Comparison of ENCODE assay signal across 30 cellular contexts in genomic region chr15:42009022-42009421, GRCh38. TPM values are rescaled to one million over a fixed set of nuclear protein-coding genes. Genes with fewer than 3 reads are reported as not detected.
"Had no signal": no experiment of that assay in that cellular context is flagged by ENCODE, and none has a peak within 500 bp of the region (broad histone marks: within the 10 kb centered on the region; RNA-seq: fewer than 3 reads in every experiment).

No MANE protein-coding gene starts in this region.

- H3K36me3 ChIP-seq: brain microvascular endothelial cell, cardiac muscle cell, MG63, Peyer's patch, SJCRH30 had no signal

- H3K27me3 ChIP-seq: cardiac muscle cell, MG63, Peyer's patch, SJCRH30 had no signal

- H3K27ac Mint-ChIP-seq: activated CD4-positive, alpha-beta memory T cell treated with anti-CD3 and anti-CD28 coated beads for 36 hours; WTC11 had no signal

- H3K9me3 ChIP-seq: MG63, Peyer's patch, SJCRH30, SK-N-SH had no signal

- H3K27ac ChIP-seq: brain microvascular endothelial cell, cardiac muscle cell, Peyer's patch, RWPE1, SJCRH30 had no signal

- ATAC-seq: activated T-cell treated with anti-CD3 and anti-CD28 coated beads, Interleukin-2, amount 50 U/mL, for 4 hours; WTC11 had no signal

- H3K27me3 Mint-ChIP-seq: activated CD4-positive, alpha-beta memory T cell treated with anti-CD3 and anti-CD28 coated beads for 36 hours had no signal

- H3K36me3 Mint-ChIP-seq: activated CD4-positive, alpha-beta memory T cell treated with anti-CD3 and anti-CD28 coated beads for 36 hours; WTC11 had no signal

- H3K9ac ChIP-seq: SK-N-SH had no signal

- H3K4me3 Mint-ChIP-seq: activated CD4-positive, alpha-beta memory T cell treated with anti-CD3 and anti-CD28 coated beads for 36 hours; activated T-cell treated with anti-CD3 and anti-CD28 coated beads, Interleukin-2, amount 50 U/mL, for 4 hours; WTC11 had no signal

- H3K4me2 ChIP-seq: SK-N-SH had no signal

- H3K4me1 ChIP-seq: SJCRH30 had no signal

- FAIRE-seq: colon had no signal

- DNase-seq: activated CD4-positive, alpha-beta memory T cell treated with anti-CD3 and anti-CD28 coated beads for 36 hours; activated CD4-positive, alpha-beta T cell treated with anti-CD3 and anti-CD28 coated beads for 48 hours; activated CD4-positive, CD25-positive, alpha-beta regulatory T cell treated with anti-CD3 and anti-CD28 coated beads, Interleukin-2, amount 50 U/mL, for 72 hours; activated CD8-positive, alpha-beta memory T cell treated with anti-CD3 and anti-CD28 coated beads for 24 hours; activated gamma-delta T cell treated with Interleukin-2 at 50 U/mL for 16 hours; activated naive CD4-positive, alpha-beta T cell treated with anti-CD3 and anti-CD28 coated beads, Interleukin-2, amount 50 U/mL, for 16 hours; activated T-cell treated with anti-CD3 and anti-CD28 coated beads, Interleukin-2, amount 50 U/mL, for 4 hours; brain microvascular endothelial cell; cerebellar nuclear complex; MG63; NCI-H1105; NCI-H1436; NCI-H187; NCI-H2081; NCI-H510A treated with DMSO at 0.1 percent for 48 hours; NCI-H69; NK-92 treated with Interleukin-12 subunit alpha and Interleukin-12 subunit beta, amount 100 ng/mL, for 24 hours; OCI-M1; Right ventricle myocardium superior; SJCRH30; SK-N-SH; T-helper 9 cell had no signal

- H3K9me2 ChIP-seq: SK-N-SH had no signal

- H3K9me3 Mint-ChIP-seq: activated CD4-positive, alpha-beta memory T cell treated with anti-CD3 and anti-CD28 coated beads for 36 hours; activated T-cell treated with anti-CD3 and anti-CD28 coated beads, Interleukin-2, amount 50 U/mL, for 4 hours; activated T-helper 2 cell treated with anti-CD3 and anti-CD28 coated beads, Interferon-gamma antibody, Interleukin-2, Interleukin-4, amounts not matched to agents 10 μg/mL and 5 μg/mL and 100 μg/mL, durations not matched to agents 14 hours and 24 hours and 36 hours; WTC11 had no signal

- H3K4me3 ChIP-seq: cardiac muscle cell, MG63, Peyer's patch, SJCRH30 had no signal

RNA-seq across cellular contexts. Expression of gene PLA2G4E, which starts 11.8 kb away (rescaled TPM):
- total RNA-seq: activated CD4-positive, alpha-beta memory T cell treated with anti-CD3 and anti-CD28 coated beads for 36 hours; activated T-cell treated with anti-CD3 and anti-CD28 coated beads, Interleukin-2, amount 50 U/mL, for 4 hours; activated T-helper 2 cell treated with anti-CD3 and anti-CD28 coated beads, Interferon-gamma antibody, Interleukin-2, Interleukin-4, amounts not matched to agents 10 μg/mL and 5 μg/mL and 100 μg/mL, durations not matched to agents 14 hours and 24 hours and 36 hours; Right ventricle myocardium superior; SJCRH30; T-helper 1 cell treated with Interleukin-12 subunit alpha and Interleukin-12 subunit beta and Interleukin-4 antibody, amounts not matched to agents 30 ng/mL and 1 ng/mL, for 36 hours; WTC11 had no signal
- polyA plus RNA-seq: adipose tissue, cardiac muscle cell, SK-N-SH had no signal
